8 cellular contexts compared by ENCODE assay signal in the genomic region with DNA sequence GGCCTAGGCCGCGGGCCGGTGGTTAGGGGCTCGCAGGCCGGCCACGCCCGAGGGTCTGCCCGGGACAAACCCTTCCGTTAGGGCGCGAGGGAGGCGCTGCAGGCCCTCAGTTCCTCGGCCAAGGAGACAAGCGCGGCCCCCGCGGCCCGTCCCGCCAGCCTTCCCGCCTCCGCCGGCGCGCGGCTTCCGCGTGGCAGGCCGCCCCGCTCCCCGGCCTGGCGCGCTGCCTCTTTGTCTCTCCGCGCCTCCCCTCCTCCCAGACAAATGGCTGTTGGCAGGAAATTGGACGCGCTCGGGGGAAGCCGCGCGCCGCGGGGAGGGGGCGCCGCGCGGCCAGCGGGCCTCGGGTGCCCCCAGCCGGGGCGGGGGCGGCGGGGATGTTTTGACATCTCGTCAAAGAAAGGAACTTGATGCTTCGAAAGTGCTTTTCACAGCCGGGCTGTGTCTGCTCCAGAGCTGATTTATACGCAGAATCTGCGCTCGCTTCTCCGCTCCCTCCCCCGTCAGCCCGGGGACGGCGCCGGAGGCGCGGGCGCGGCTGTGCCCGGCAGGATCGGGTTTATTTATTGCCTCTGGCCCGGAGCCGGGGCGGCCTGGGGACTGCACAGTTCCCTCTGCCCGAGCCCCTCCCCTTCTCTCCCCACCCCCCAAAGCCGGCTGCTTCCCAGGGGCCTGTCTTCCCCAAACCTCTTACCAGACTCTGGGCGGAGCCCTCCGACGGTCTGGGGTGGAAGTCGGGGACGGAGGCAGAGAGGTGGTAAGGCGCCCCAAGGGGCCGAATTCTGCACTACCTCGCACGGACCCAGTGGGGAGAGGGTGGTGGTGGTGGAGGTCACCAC. TPM values are rescaled to one million over a fixed set of nuclear protein-coding genes. Genes with fewer than 3 reads are reported as not detected.
DNase-seq lines count a peak whose midpoint lies in the region; ATAC-seq lines count a peak whose summit lies in the region.

No MANE protein-coding gene starts in this region.

- peak overlapping the region; percentile 80 for H3K4me3 ChIP-seq in mononuclear cell (ENCODE audit: low read length)

- peaks cover 19% of the 10 kb centered on the region for H3K4me1 ChIP-seq in mononuclear cell (ENCODE audit: insufficient read depth, low read length)

- no peaks in the 10 kb centered on the region for H3K27me3 ChIP-seq in mononuclear cell (ENCODE audit: insufficient read depth, low read length)

- H3K9me3 ChIP-seq in mononuclear cell (ENCODE audit: low read depth, low read length), result no peaks in the 10 kb centered on the region

- DNase-seq in COR-L47 (lab: John Stamatoyannopoulos, UW) (peak; percentile 82), HK-2 (ENCODE audit: unreplicated experiment) (peak; percentile 75), NOMO-1 treated with dmso at 0.1 percent for 144 hours (lab: John Stamatoyannopoulos, UW; ENCODE audit: unreplicated experiment) (peak; percentile 85), epidermal melanocyte (ENCODE audit: insufficient read length, low spot score) (peak; percentile 86)
- DNase-seq in activated CD8-positive, alpha-beta memory T cell treated with anti-CD3 and anti-CD28 coated beads, Interleukin-2, amount 50 U/mL, for 24 hours (ENCODE audit: extremely low read depth), result peak; percentile 52
- DNase-seq in stimulated activated CD8-positive, alpha-beta memory T cell treated with anti-CD3 and anti-CD28 coated beads, Interleukin-2, amount 100 ng/mL, for 48 hours (ENCODE audit: low read depth in 2 of 2), result peak; percentile 70 to 78

- peak; percentile 92 for ATAC-seq in GM19455 (IDR thresholded peaks at IDR 0.05; ENCODE audit: unreplicated experiment)

RNA-seq across cellular contexts. Expression of a gene that starts 20.8 kb away (rescaled TPM):
- 2.1 TPM for total RNA-seq in mononuclear cell

RNA-seq across cellular contexts. Expression of a gene that starts 37.2 kb away (rescaled TPM):
- 0.10 TPM for total RNA-seq in mononuclear cell

RNA-seq across cellular contexts. Expression of a gene that starts 37.3 kb away (rescaled TPM):
- 0.31 TPM for total RNA-seq in mononuclear cell

RNA-seq across cellular contexts. Expression of a gene that starts 52.9 kb away (rescaled TPM):
- total RNA-seq in mononuclear cell, result not detected

RNA-seq across cellular contexts. Expression of a gene that starts 53.0 kb away (rescaled TPM):
- 0.10 TPM for total RNA-seq in mononuclear cell

Comparison
In these comparisons a context has a peak if more than half of its experiments do, and no peak if none do; other contexts are left out.
1. Peak in every context shown above with its lines: DNase-seq, ATAC-seq and H3K4me3 ChIP-seq.